14 cellular contexts compared by ENCODE assay signal in genomic region chr2:100136310-100136709, GRCh38. TPM values are rescaled to one million over a fixed set of nuclear protein-coding genes. Genes with fewer than 3 reads are reported as not detected.
A peak's percentile ranks its signal among the peaks of the same experiment; 100 is the strongest.
DNase-seq lines count a peak whose midpoint lies in the region; ATAC-seq and TF ChIP-seq lines count a peak whose summit lies in the region.
"Had no signal": no experiment of that assay in that cellular context is flagged by ENCODE, and none has a peak within 500 bp of the region (broad histone marks: within the 10 kb centered on the region; RNA-seq: fewer than 3 reads in every experiment).

No MANE protein-coding gene starts in this region.

- no peak overlapping the region for H3K27ac ChIP-seq in DOHH2 (ENCODE audit: low read depth, low read length)
- H3K27ac ChIP-seq: cardiac muscle cell, hepatocyte had no signal

- H3K36me3 ChIP-seq in DOHH2 (ENCODE audit: control insufficient read depth, low read length): peaks cover 82% of the 10 kb centered on the region
- H3K36me3 ChIP-seq: cardiac muscle cell had no signal

- POLR2A ChIA-PET in activated B cell treated with CpG ODN at 0.5 μM for 24 hours (lab: Charles Lee): interaction anchor here (0.8 to 7.8 kb wide), 7 partner anchors 9 to 427 kb away, joined by 4 to 76 read pairs (median 9); partner anchors contain the start of gene PDCL3

- intact Hi-C loops in activated B cell treated with CpG ODN at 0.5 μM for 24 hours (cut with micrococcal nuclease): loop anchor here (1.0 kb wide), 3 partner anchors 22 to 111 kb away; no protein-coding TSS in a partner anchor

- no peaks in the 10 kb centered on the region for H3K9me3 Mint-ChIP-seq in activated B cell treated with CpG ODN at 0.5 μM for 24 hours
- no peaks in the 10 kb centered on the region for H3K9me3 Mint-ChIP-seq in endothelial cell (ENCODE audit: unreplicated experiment)

- peaks cover 9% of the 10 kb centered on the region for H3F3A ChIP-seq in DOHH2 (ENCODE audit: control insufficient read depth, insufficient read depth)

- H3K27ac Mint-ChIP-seq in activated B cell treated with CpG ODN at 0.5 μM for 24 hours (no peak overlapping the region), endothelial cell (ENCODE audit: unreplicated experiment) (no peak overlapping the region)

- peaks cover 20% of the 10 kb centered on the region for H4K20me1 ChIP-seq in DOHH2 (ENCODE audit: control insufficient read depth, insufficient read depth, low read depth, low read length)

- peaks cover 47% of the 10 kb centered on the region for H3K36me3 Mint-ChIP-seq in activated B cell treated with CpG ODN at 0.5 μM for 24 hours (ENCODE audit: low read depth)
- no peaks in the 10 kb centered on the region for H3K36me3 Mint-ChIP-seq in endothelial cell (ENCODE audit: low read depth, unreplicated experiment)

- TF ChIP-seq CTCF in DOHH2 (IDR thresholded peaks at IDR 0.05; ENCODE audit: low read depth, low read length, poor library complexity, severe bottlenecking) (no peak), GM13976 (IDR thresholded peaks at IDR 0.05; ENCODE audit: borderline replicate concordance, control extremely low read depth, extremely low read depth, insufficient read depth, missing control alignments) (no peak), activated B cell treated with CpG ODN at 0.5 μM for 24 hours (IDR thresholded peaks at IDR 0.05) (no peak), endothelial cell (IDR thresholded peaks at IDR 0.05; ENCODE audit: unreplicated experiment) (no peak)

- no peaks in the 10 kb centered on the region for H3K9me3 ChIP-seq in DOHH2 (ENCODE audit: control insufficient read depth, insufficient read depth, low read length)

- peak; percentile 62 for ATAC-seq in HG02973 (IDR thresholded peaks at IDR 0.05; ENCODE audit: unreplicated experiment)
- peak; percentile 33 for ATAC-seq in activated B cell treated with CpG ODN at 0.5 μM for 24 hours (ENCODE audit: low read depth)
- ATAC-seq in GM21723 (IDR thresholded peaks at IDR 0.05; ENCODE audit: unreplicated experiment): no peak

- H3K4me2 ChIP-seq in DOHH2 (ENCODE audit: low read length): peak overlapping the region; percentile 29
- H3K4me2 ChIP-seq: hepatocyte had no signal

- H3K9me2 ChIP-seq in DOHH2 (replicated peaks; ENCODE audit: control insufficient read depth, low read length): no peaks in the 10 kb centered on the region

- peaks cover 65% of the 10 kb centered on the region for H3K4me1 ChIP-seq in DOHH2 (ENCODE audit: control insufficient read depth, low read length)

- H3K27me3 ChIP-seq in DOHH2 (ENCODE audit: control insufficient read depth, low read length): no peaks in the 10 kb centered on the region
- H3K27me3 ChIP-seq: cardiac muscle cell had no signal

- in situ Hi-C loops in GM13976 (cut with MboI; ENCODE audit: low sequenced_read_pairs, unreplicated experiment): loop anchor here (10.0 kb wide), 1 partner anchor 98 kb away; no protein-coding TSS in a partner anchor

- H3K79me2 ChIP-seq in DOHH2 (ENCODE audit: control insufficient read depth, low read length): peaks cover 95% of the 10 kb centered on the region
- H3K79me2 ChIP-seq: hepatocyte had no signal

- peak; percentile 54 for DNase-seq in GM13976 (ENCODE audit: low spot score)
- no peak for DNase-seq in activated B cell treated with CpG ODN at 0.5 μM for 24 hours
- no peak for DNase-seq in endothelial cell (ENCODE audit: low spot score)
- DNase-seq in activated CD8-positive, alpha-beta memory T cell treated with anti-CD3 and anti-CD28 coated beads, Interleukin-2, amount 50 U/mL, for 4 hours: no peak
- DNase-seq: DMS153; effector memory CD4-positive, alpha-beta T cell; NCI-H187 treated with DMSO at 0.1 percent for 48 hours; NCI-H510A; substantia nigra had no signal

- no peak overlapping the region for H3K4me3 Mint-ChIP-seq in activated B cell treated with CpG ODN at 0.5 μM for 24 hours
- no peak overlapping the region for H3K4me3 Mint-ChIP-seq in endothelial cell (ENCODE audit: unreplicated experiment)

- H3K4me1 Mint-ChIP-seq in activated B cell treated with CpG ODN at 0.5 μM for 24 hours: peaks cover 27% of the 10 kb centered on the region
- no peaks in the 10 kb centered on the region for H3K4me1 Mint-ChIP-seq in endothelial cell (ENCODE audit: unreplicated experiment)

- CTCF ChIA-PET in activated B cell treated with CpG ODN at 0.5 μM for 24 hours (lab: Charles Lee): interaction anchor here (1.2 kb wide), 1 partner anchor 31 kb away, joined by 3 read pairs; no protein-coding TSS in a partner anchor

- H3K27me3 Mint-ChIP-seq in activated B cell treated with CpG ODN at 0.5 μM for 24 hours: no peaks in the 10 kb centered on the region
- H3K27me3 Mint-ChIP-seq in endothelial cell (ENCODE audit: unreplicated experiment): no peaks in the 10 kb centered on the region

- no peak overlapping the region for H3K4me3 ChIP-seq in DOHH2 (ENCODE audit: low read length)
- H3K4me3 ChIP-seq: cardiac muscle cell, hepatocyte had no signal

RNA-seq across cellular contexts. Expression of gene AFF3, which starts 6.1 kb away (rescaled TPM):
- total RNA-seq in activated B cell treated with CpG ODN at 0.5 μM for 24 hours: 228 and 271 TPM in 2 replicates
- total RNA-seq in endothelial cell (ENCODE audit: unreplicated experiment): 12.2 TPM

Comparison
In these comparisons a context has a peak if more than half of its experiments do, and no peak if none do; other contexts are left out.
1. RNA of gene AFF3, which starts 6.1 kb away (total RNA-seq): 228 to 271 TPM in activated B cell treated with CpG ODN at 0.5 μM for 24 hours; 12.2 TPM in endothelial cell (single experiment); every median in the first group is over 10 times any median in the second.